Comparison of ENCODE assay signal across 8 cellular contexts in the genomic region with DNA sequence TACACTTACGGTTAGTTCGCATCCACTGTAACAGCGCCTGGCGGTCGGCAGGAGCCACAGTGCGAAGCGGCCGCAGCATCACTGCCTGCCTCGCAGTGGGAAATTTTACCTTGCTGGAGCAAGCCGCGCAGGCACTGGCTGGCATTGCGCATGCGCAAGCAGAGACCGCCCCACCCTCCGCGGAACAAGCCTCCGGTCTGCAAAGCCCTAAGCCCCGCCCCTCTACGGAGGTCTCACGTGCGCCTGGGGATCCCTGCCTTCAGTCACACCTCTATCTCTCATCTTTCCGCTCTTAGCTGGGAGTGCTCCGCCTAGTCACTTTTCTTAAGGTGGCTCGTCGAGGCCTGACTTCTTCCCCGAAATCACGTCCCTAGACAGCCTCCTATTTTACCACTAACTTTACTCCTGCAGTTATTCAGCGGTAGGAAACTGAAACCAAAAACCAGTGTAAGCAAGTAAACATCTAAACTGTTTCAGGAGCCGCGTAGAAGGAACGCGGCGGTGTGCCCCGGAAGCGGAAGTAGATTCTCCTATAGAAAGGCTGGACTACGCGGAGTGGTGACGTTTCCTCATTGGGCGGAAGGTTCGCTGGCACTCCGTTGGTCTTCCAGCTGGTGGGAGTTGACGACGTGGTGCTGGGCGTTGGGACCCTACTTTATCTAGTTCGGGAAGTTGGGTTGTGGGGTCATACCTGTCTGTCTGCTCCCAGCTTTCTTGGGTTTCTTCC. TPM values are rescaled to one million over a fixed set of nuclear protein-coding genes. Genes with fewer than 3 reads are reported as not detected.
DNase-seq lines count a peak whose midpoint lies in the region; ATAC-seq and TF ChIP-seq lines count a peak whose summit lies in the region.

SRP54 (plus strand) TSS at position 572 of the 727 bp plus-strand sequence. CDS start 13,718 bp downstream, outside the sequence.

- peaks cover 4% of the 10 kb centered on the region for H3K36me3 Mint-ChIP-seq in T-helper 17 cell (ENCODE audit: low read depth)

- TF ChIP-seq CTCF in prostate gland (IDR thresholded peaks at IDR 0.05) = peak in 2 of 4 experiments; percentile 68 to 76

- no peaks in the 10 kb centered on the region for H3K27me3 ChIP-seq in prostate gland (replicated peaks; ENCODE audit: insufficient read depth)

- H3K4me1 ChIP-seq in prostate gland (replicated peaks) (no peaks in the 10 kb centered on the region), urinary bladder (ENCODE audit: insufficient read depth) (no peaks in the 10 kb centered on the region)

- H3K27me3 Mint-ChIP-seq in T-helper 17 cell = no peaks in the 10 kb centered on the region

- ATAC-seq in GM18499 (IDR thresholded peaks at IDR 0.05; ENCODE audit: insufficient read depth, unreplicated experiment) = peak; percentile 72
- peak; percentile 81 for ATAC-seq in HG02938 (IDR thresholded peaks at IDR 0.05; ENCODE audit: unreplicated experiment)
- peak; percentile 94 for ATAC-seq in T-helper 17 cell
- peak; percentile 98 for ATAC-seq in left ventricle myocardium superior

- peaks cover 12% of the 10 kb centered on the region for H3K4me1 Mint-ChIP-seq in T-helper 17 cell

- no peak within 1 kb of the TSS for H3K4me3 Mint-ChIP-seq in T-helper 17 cell

- peak; percentile 99 for TF ChIP-seq POLR2A in prostate gland (IDR thresholded peaks at IDR 0.05)

- H3K9me3 ChIP-seq in T-helper 17 cell (ENCODE audit: control insufficient read depth, low read length, poor library complexity, severe bottlenecking) (no peaks in the 10 kb centered on the region), prostate gland (no peaks in the 10 kb centered on the region)

- no peak within 1 kb of the TSS for H3K27ac Mint-ChIP-seq in T-helper 17 cell

- H3K36me3 ChIP-seq in prostate gland (no peaks in the 10 kb centered on the region), urinary bladder (ENCODE audit: insufficient read depth) (no peaks in the 10 kb centered on the region)

- intact Hi-C loops in left ventricle myocardium superior (cut with micrococcal nuclease) = loop anchor here (5.0 kb wide), 1 partner anchor 110 kb away; no protein-coding TSS in a partner anchor
- intact Hi-C loops in prostate gland (cut with DNase I) = loop anchor here (2.0 to 5.0 kb wide), 5 partner anchors 65 to 425 kb away; partner anchors contain the start of genes BAZ1A, CFL2, FAM177A1 and PRORP

- peak within 1 kb of the TSS; percentile 79 to 93 for H3K4me3 ChIP-seq in prostate gland
- peak within 1 kb of the TSS; percentile 83 for H3K4me3 ChIP-seq in urinary bladder (ENCODE audit: low read depth, low read length)

- under 1% methylated on average over 43 of the region's 45 CpGs for WGBS in prostate gland
- WGBS in urinary bladder = under 1% methylated on average over 45 of the region's 45 CpGs

- peak within 1 kb of the TSS; percentile 100 for H3K27ac ChIP-seq in angular gyrus (ENCODE audit: low read depth, low read length)
- peak within 1 kb of the TSS; percentile 93 to 99 for H3K27ac ChIP-seq in prostate gland
- peak within 1 kb of the TSS; percentile 96 for H3K27ac ChIP-seq in urinary bladder (ENCODE audit: low read depth)

- DNase-seq in NCI-H1694 treated with DMSO at 0.1 percent for 48 hours (lab: John Stamatoyannopoulos, UW) = peak; percentile 99
- peak; percentile 99 to 100 (median 99) for DNase-seq in T-helper 17 cell
- DNase-seq in left ventricle myocardium superior = peak; percentile 97
- DNase-seq in prostate gland (ENCODE audit: low spot score) = peak; percentile 99

RNA-seq across cellular contexts. Expression of gene SRP54, which starts in this region (rescaled TPM):
- total RNA-seq in T-helper 17 cell (10 to 100 TPM; 35.0 to 37.9 TPM), left ventricle myocardium superior (28.6 TPM), prostate gland (10 to 100 TPM; 54.9 to 70.0 TPM), urinary bladder (111 TPM)
- polyA plus RNA-seq in urinary bladder = 34.3 TPM

Comparison
In these comparisons a context has a peak if more than half of its experiments do, and no peak if none do; other contexts are left out.
1. Peak in every context shown above with its lines: DNase-seq, ATAC-seq, H3K4me3 ChIP-seq and H3K27ac ChIP-seq.